ENCODE assay signal across 1 cellular context in the genomic region with DNA sequence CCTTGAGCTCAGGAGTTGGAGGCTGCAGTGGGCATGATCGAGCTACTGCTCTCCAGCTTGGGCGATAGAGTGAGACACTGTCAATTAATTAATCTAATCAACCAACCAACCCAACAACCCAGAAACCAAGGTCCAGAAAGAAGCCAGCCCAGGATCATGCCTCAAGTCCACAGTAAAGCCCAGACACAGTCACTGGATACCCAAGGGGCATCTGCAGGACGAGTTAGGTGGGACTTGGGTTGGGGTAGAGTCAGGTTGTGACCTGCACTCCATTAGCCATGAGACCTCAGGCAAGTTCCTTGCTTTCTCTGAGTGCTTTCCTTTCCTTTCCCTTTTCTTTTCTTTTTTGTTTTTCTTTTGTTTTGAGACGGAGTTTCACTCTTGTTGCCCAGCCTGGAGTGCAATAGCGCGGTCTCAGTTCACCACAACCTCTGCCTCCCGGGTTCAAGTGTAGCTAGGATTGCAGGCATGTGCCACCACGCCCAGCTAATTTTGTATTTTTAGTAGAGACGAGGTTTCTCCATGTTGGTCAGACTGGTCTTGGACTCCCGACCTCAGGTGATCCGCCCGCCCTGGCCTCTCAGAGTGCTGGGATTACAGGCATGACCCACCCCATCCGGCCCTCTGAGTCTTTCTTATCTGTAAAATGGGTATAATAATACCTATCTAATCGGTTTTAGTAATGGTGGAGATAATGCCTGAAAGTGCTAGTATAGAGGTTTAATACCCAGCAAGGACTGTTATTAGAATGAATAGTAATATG.
TF ChIP-seq lines count a peak whose summit lies in the region.

No MANE protein-coding gene starts in this region.

TF ChIP-seq in GM23338, 12 proteins besides CTCF, POLR2A, EP300 and RAD21:
- TF ChIP-seq, protein P1, sequence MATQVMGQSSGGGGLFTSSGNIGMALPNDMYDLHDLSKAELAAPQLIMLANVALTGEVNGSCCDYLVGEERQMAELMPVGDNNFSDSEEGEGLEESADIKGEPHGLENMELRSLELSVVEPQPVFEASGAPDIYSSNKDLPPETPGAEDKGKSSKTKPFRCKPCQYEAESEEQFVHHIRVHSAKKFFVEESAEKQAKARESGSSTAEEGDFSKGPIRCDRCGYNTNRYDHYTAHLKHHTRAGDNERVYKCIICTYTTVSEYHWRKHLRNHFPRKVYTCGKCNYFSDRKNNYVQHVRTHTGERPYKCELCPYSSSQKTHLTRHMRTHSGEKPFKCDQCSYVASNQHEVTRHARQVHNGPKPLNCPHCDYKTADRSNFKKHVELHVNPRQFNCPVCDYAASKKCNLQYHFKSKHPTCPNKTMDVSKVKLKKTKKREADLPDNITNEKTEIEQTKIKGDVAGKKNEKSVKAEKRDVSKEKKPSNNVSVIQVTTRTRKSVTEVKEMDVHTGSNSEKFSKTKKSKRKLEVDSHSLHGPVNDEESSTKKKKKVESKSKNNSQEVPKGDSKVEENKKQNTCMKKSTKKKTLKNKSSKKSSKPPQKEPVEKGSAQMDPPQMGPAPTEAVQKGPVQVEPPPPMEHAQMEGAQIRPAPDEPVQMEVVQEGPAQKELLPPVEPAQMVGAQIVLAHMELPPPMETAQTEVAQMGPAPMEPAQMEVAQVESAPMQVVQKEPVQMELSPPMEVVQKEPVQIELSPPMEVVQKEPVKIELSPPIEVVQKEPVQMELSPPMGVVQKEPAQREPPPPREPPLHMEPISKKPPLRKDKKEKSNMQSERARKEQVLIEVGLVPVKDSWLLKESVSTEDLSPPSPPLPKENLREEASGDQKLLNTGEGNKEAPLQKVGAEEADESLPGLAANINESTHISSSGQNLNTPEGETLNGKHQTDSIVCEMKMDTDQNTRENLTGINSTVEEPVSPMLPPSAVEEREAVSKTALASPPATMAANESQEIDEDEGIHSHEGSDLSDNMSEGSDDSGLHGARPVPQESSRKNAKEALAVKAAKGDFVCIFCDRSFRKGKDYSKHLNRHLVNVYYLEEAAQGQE (IDR thresholded peaks at IDR 0.05; ENCODE audit: unreplicated experiment), result no peak
- TF ChIP-seq JUNB (IDR thresholded peaks at IDR 0.05; ENCODE audit: unreplicated experiment) (no peak), EZH2 (IDR thresholded peaks at IDR 0.05; ENCODE audit: low read depth, unreplicated experiment) (no peak), STAT1 (IDR thresholded peaks at IDR 0.05; ENCODE audit: unreplicated experiment) (no peak), ZNF114 (CRISPR knock-in tag; IDR thresholded peaks at IDR 0.05) (no peak), NANOG (IDR thresholded peaks at IDR 0.05; ENCODE audit: borderline replicate concordance) (no peak), CREB1 (CRISPR knock-in tag; IDR thresholded peaks at IDR 0.05; ENCODE audit: low read depth) (no peak), EZH2phosphoT487 (IDR thresholded peaks at IDR 0.05; ENCODE audit: unreplicated experiment) (no peak), ZNF331 (CRISPR knock-in tag; IDR thresholded peaks at IDR 0.05; ENCODE audit: low read depth) (no peak), POLR2AphosphoS5 (IDR thresholded peaks at IDR 0.05; ENCODE audit: low read depth) (no peak)
- TF ChIP-seq, protein P2, sequence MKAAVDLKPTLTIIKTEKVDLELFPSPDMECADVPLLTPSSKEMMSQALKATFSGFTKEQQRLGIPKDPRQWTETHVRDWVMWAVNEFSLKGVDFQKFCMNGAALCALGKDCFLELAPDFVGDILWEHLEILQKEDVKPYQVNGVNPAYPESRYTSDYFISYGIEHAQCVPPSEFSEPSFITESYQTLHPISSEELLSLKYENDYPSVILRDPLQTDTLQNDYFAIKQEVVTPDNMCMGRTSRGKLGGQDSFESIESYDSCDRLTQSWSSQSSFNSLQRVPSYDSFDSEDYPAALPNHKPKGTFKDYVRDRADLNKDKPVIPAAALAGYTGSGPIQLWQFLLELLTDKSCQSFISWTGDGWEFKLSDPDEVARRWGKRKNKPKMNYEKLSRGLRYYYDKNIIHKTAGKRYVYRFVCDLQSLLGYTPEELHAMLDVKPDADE (IDR thresholded peaks at IDR 0.05), result no peak
- TF ChIP-seq, protein P3, sequence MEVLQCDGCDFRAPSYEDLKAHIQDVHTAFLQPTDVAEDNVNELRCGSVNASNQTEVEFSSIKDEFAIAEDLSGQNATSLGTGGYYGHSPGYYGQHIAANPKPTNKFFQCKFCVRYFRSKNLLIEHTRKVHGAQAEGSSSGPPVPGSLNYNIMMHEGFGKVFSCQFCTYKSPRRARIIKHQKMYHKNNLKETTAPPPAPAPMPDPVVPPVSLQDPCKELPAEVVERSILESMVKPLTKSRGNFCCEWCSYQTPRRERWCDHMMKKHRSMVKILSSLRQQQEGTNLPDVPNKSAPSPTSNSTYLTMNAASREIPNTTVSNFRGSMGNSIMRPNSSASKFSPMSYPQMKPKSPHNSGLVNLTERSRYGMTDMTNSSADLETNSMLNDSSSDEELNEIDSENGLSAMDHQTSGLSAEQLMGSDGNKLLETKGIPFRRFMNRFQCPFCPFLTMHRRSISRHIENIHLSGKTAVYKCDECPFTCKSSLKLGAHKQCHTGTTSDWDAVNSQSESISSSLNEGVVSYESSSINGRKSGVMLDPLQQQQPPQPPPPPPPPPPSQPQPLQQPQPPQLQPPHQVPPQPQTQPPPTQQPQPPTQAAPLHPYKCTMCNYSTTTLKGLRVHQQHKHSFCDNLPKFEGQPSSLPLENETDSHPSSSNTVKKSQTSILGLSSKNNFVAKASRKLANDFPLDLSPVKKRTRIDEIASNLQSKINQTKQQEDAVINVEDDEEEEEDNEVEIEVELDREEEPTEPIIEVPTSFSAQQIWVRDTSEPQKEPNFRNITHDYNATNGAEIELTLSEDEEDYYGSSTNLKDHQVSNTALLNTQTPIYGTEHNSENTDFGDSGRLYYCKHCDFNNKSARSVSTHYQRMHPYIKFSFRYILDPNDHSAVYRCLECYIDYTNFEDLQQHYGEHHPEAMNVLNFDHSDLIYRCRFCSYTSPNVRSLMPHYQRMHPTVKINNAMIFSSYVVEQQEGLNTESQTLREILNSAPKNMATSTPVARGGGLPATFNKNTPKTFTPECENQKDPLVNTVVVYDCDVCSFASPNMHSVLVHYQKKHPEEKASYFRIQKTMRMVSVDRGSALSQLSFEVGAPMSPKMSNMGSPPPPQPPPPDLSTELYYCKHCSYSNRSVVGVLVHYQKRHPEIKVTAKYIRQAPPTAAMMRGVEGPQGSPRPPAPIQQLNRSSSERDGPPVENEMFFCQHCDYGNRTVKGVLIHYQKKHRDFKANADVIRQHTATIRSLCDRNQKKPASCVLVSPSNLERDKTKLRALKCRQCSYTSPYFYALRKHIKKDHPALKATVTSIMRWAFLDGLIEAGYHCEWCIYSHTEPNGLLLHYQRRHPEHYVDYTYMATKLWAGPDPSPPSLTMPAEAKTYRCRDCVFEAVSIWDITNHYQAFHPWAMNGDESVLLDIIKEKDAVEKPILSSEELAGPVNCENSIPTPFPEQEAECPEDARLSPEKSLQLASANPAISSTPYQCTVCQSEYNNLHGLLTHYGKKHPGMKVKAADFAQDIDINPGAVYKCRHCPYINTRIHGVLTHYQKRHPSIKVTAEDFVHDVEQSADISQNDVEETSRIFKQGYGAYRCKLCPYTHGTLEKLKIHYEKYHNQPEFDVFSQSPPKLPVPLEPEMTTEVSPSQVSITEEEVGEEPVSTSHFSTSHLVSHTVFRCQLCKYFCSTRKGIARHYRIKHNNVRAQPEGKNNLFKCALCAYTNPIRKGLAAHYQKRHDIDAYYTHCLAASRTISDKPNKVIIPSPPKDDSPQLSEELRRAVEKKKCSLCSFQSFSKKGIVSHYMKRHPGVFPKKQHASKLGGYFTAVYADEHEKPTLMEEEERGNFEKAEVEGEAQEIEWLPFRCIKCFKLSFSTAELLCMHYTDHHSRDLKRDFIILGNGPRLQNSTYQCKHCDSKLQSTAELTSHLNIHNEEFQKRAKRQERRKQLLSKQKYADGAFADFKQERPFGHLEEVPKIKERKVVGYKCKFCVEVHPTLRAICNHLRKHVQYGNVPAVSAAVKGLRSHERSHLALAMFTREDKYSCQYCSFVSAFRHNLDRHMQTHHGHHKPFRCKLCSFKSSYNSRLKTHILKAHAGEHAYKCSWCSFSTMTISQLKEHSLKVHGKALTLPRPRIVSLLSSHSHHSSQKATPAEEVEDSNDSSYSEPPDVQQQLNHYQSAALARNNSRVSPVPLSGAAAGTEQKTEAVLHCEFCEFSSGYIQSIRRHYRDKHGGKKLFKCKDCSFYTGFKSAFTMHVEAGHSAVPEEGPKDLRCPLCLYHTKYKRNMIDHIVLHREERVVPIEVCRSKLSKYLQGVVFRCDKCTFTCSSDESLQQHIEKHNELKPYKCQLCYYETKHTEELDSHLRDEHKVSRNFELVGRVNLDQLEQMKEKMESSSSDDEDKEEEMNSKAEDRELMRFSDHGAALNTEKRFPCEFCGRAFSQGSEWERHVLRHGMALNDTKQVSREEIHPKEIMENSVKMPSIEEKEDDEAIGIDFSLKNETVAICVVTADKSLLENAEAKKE (CRISPR knock-in tag; IDR thresholded peaks at IDR 0.05), result no peak
